ENCODE assay signal across 1 cellular context in the genomic region with DNA sequence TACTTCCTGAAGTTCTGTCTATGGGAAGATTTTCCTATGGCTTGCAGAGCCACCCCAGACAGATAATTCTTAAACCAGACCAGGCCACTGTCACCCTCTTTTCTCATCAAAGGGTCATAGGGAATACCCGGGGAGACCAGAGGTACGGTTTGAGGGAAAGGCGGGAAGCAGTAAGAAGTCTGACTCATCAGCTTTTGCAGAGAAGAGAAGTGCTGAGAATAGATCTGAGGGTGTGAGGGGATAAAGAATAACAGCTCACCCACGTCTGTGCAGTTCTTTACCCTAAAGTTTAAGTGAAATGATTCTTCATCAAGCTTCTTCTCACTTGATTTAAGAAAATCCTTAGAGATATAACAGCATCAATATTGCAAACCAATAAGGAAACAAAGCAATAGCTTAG.
A peak's percentile ranks its signal among the peaks of the same experiment; 100 is the strongest.
TF ChIP-seq lines count a peak whose summit lies in the region.

No MANE protein-coding gene starts in this region.

TF ChIP-seq in K562, 482 proteins besides CTCF, POLR2A, EP300 and RAD21 (continued from another document and continues in another):
- TF ChIP-seq, protein P1, sequence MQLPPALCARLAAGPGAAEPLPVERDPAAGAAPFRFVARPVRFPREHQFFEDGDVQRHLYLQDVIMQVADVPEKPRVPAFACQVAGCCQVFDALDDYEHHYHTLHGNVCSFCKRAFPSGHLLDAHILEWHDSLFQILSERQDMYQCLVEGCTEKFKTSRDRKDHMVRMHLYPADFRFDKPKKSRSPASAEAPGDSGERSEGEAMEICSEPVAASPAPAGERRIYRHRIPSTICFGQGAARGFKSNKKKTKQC (CRISPR knock-in tag; IDR thresholded peaks at IDR 0.05) = no peak
- TF ChIP-seq, protein P2, sequence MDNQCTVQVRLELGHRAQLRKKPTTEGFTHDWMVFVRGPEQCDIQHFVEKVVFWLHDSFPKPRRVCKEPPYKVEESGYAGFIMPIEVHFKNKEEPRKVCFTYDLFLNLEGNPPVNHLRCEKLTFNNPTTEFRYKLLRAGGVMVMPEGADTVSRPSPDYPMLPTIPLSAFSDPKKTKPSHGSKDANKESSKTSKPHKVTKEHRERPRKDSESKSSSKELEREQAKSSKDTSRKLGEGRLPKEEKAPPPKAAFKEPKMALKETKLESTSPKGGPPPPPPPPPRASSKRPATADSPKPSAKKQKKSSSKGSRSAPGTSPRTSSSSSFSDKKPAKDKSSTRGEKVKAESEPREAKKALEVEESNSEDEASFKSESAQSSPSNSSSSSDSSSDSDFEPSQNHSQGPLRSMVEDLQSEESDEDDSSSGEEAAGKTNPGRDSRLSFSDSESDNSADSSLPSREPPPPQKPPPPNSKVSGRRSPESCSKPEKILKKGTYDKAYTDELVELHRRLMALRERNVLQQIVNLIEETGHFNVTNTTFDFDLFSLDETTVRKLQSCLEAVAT (IDR thresholded peaks at IDR 0.05) = no peak
- no peak for TF ChIP-seq CAMTA2 (CRISPR knock-in tag; conservative IDR thresholded peaks at IDR 0.05)
- no peak for TF ChIP-seq POU5F1 (IDR thresholded peaks at IDR 0.05; ENCODE audit: borderline replicate concordance, low read depth, low read length, partially characterized antibody)
- TF ChIP-seq MAFK (IDR thresholded peaks at IDR 0.05; ENCODE audit: low read length) = peak; percentile 31; the same call in 1 of the 2 replicates
- TF ChIP-seq FOSL1 (tag; conservative IDR thresholded peaks at IDR 0.05) = 0 out of 2 replicates have a peak, but pooled peaks have one; percentile 15
- TF ChIP-seq ZSCAN29 (IDR thresholded peaks at IDR 0.05) = no peak
- TF ChIP-seq, protein P3, sequence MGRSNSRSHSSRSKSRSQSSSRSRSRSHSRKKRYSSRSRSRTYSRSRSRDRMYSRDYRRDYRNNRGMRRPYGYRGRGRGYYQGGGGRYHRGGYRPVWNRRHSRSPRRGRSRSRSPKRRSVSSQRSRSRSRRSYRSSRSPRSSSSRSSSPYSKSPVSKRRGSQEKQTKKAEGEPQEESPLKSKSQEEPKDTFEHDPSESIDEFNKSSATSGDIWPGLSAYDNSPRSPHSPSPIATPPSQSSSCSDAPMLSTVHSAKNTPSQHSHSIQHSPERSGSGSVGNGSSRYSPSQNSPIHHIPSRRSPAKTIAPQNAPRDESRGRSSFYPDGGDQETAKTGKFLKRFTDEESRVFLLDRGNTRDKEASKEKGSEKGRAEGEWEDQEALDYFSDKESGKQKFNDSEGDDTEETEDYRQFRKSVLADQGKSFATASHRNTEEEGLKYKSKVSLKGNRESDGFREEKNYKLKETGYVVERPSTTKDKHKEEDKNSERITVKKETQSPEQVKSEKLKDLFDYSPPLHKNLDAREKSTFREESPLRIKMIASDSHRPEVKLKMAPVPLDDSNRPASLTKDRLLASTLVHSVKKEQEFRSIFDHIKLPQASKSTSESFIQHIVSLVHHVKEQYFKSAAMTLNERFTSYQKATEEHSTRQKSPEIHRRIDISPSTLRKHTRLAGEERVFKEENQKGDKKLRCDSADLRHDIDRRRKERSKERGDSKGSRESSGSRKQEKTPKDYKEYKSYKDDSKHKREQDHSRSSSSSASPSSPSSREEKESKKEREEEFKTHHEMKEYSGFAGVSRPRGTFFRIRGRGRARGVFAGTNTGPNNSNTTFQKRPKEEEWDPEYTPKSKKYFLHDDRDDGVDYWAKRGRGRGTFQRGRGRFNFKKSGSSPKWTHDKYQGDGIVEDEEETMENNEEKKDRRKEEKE (IDR thresholded peaks at IDR 0.05; ENCODE audit: borderline replicate concordance in 1 of 2, control insufficient read depth in 1 of 2, low read depth in 2 of 2, low read length in 1 of 2) = no peak
- TF ChIP-seq, protein P4, sequence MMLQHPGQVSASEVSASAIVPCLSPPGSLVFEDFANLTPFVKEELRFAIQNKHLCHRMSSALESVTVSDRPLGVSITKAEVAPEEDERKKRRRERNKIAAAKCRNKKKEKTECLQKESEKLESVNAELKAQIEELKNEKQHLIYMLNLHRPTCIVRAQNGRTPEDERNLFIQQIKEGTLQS (IDR thresholded peaks at IDR 0.05) = peak; percentile 30; the same call in 1 of the 2 replicates
- TF ChIP-seq, protein P4 (CRISPR knock-in tag; conservative IDR thresholded peaks at IDR 0.05) = no peak
- TF ChIP-seq, protein P5, sequence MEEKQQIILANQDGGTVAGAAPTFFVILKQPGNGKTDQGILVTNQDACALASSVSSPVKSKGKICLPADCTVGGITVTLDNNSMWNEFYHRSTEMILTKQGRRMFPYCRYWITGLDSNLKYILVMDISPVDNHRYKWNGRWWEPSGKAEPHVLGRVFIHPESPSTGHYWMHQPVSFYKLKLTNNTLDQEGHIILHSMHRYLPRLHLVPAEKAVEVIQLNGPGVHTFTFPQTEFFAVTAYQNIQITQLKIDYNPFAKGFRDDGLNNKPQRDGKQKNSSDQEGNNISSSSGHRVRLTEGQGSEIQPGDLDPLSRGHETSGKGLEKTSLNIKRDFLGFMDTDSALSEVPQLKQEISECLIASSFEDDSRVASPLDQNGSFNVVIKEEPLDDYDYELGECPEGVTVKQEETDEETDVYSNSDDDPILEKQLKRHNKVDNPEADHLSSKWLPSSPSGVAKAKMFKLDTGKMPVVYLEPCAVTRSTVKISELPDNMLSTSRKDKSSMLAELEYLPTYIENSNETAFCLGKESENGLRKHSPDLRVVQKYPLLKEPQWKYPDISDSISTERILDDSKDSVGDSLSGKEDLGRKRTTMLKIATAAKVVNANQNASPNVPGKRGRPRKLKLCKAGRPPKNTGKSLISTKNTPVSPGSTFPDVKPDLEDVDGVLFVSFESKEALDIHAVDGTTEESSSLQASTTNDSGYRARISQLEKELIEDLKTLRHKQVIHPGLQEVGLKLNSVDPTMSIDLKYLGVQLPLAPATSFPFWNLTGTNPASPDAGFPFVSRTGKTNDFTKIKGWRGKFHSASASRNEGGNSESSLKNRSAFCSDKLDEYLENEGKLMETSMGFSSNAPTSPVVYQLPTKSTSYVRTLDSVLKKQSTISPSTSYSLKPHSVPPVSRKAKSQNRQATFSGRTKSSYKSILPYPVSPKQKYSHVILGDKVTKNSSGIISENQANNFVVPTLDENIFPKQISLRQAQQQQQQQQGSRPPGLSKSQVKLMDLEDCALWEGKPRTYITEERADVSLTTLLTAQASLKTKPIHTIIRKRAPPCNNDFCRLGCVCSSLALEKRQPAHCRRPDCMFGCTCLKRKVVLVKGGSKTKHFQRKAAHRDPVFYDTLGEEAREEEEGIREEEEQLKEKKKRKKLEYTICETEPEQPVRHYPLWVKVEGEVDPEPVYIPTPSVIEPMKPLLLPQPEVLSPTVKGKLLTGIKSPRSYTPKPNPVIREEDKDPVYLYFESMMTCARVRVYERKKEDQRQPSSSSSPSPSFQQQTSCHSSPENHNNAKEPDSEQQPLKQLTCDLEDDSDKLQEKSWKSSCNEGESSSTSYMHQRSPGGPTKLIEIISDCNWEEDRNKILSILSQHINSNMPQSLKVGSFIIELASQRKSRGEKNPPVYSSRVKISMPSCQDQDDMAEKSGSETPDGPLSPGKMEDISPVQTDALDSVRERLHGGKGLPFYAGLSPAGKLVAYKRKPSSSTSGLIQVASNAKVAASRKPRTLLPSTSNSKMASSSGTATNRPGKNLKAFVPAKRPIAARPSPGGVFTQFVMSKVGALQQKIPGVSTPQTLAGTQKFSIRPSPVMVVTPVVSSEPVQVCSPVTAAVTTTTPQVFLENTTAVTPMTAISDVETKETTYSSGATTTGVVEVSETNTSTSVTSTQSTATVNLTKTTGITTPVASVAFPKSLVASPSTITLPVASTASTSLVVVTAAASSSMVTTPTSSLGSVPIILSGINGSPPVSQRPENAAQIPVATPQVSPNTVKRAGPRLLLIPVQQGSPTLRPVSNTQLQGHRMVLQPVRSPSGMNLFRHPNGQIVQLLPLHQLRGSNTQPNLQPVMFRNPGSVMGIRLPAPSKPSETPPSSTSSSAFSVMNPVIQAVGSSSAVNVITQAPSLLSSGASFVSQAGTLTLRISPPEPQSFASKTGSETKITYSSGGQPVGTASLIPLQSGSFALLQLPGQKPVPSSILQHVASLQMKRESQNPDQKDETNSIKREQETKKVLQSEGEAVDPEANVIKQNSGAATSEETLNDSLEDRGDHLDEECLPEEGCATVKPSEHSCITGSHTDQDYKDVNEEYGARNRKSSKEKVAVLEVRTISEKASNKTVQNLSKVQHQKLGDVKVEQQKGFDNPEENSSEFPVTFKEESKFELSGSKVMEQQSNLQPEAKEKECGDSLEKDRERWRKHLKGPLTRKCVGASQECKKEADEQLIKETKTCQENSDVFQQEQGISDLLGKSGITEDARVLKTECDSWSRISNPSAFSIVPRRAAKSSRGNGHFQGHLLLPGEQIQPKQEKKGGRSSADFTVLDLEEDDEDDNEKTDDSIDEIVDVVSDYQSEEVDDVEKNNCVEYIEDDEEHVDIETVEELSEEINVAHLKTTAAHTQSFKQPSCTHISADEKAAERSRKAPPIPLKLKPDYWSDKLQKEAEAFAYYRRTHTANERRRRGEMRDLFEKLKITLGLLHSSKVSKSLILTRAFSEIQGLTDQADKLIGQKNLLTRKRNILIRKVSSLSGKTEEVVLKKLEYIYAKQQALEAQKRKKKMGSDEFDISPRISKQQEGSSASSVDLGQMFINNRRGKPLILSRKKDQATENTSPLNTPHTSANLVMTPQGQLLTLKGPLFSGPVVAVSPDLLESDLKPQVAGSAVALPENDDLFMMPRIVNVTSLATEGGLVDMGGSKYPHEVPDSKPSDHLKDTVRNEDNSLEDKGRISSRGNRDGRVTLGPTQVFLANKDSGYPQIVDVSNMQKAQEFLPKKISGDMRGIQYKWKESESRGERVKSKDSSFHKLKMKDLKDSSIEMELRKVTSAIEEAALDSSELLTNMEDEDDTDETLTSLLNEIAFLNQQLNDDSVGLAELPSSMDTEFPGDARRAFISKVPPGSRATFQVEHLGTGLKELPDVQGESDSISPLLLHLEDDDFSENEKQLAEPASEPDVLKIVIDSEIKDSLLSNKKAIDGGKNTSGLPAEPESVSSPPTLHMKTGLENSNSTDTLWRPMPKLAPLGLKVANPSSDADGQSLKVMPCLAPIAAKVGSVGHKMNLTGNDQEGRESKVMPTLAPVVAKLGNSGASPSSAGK (IDR thresholded peaks at IDR 0.05) = no peak
- TF ChIP-seq, protein P6, sequence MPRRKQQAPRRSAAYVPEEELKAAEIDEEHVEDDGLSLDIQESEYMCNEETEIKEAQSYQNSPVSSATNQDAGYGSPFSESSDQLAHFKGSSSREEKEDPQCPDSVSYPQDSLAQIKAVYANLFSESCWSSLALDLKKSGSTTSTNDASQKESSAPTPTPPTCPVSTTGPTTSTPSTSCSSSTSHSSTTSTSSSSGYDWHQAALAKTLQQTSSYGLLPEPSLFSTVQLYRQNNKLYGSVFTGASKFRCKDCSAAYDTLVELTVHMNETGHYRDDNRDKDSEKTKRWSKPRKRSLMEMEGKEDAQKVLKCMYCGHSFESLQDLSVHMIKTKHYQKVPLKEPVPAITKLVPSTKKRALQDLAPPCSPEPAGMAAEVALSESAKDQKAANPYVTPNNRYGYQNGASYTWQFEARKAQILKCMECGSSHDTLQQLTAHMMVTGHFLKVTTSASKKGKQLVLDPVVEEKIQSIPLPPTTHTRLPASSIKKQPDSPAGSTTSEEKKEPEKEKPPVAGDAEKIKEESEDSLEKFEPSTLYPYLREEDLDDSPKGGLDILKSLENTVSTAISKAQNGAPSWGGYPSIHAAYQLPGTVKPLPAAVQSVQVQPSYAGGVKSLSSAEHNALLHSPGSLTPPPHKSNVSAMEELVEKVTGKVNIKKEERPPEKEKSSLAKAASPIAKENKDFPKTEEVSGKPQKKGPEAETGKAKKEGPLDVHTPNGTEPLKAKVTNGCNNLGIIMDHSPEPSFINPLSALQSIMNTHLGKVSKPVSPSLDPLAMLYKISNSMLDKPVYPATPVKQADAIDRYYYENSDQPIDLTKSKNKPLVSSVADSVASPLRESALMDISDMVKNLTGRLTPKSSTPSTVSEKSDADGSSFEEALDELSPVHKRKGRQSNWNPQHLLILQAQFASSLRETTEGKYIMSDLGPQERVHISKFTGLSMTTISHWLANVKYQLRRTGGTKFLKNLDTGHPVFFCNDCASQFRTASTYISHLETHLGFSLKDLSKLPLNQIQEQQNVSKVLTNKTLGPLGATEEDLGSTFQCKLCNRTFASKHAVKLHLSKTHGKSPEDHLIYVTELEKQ (CRISPR knock-in tag; IDR thresholded peaks at IDR 0.05) = no peak
- TF ChIP-seq ERF (CRISPR knock-in tag; IDR thresholded peaks at IDR 0.05) = no peak
- no peak for TF ChIP-seq EGR1 (conservative IDR thresholded peaks at IDR 0.05)
- TF ChIP-seq, protein P7, sequence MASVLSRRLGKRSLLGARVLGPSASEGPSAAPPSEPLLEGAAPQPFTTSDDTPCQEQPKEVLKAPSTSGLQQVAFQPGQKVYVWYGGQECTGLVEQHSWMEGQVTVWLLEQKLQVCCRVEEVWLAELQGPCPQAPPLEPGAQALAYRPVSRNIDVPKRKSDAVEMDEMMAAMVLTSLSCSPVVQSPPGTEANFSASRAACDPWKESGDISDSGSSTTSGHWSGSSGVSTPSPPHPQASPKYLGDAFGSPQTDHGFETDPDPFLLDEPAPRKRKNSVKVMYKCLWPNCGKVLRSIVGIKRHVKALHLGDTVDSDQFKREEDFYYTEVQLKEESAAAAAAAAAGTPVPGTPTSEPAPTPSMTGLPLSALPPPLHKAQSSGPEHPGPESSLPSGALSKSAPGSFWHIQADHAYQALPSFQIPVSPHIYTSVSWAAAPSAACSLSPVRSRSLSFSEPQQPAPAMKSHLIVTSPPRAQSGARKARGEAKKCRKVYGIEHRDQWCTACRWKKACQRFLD (CRISPR knock-in tag; IDR thresholded peaks at IDR 0.05) = no peak
- TF ChIP-seq GATAD2B (IDR thresholded peaks at IDR 0.05; ENCODE audit: borderline replicate concordance) = no peak
- peak; percentile 52 for TF ChIP-seq C11orf30 (IDR thresholded peaks at IDR 0.05; ENCODE audit: low read depth)
- TF ChIP-seq, protein P8, sequence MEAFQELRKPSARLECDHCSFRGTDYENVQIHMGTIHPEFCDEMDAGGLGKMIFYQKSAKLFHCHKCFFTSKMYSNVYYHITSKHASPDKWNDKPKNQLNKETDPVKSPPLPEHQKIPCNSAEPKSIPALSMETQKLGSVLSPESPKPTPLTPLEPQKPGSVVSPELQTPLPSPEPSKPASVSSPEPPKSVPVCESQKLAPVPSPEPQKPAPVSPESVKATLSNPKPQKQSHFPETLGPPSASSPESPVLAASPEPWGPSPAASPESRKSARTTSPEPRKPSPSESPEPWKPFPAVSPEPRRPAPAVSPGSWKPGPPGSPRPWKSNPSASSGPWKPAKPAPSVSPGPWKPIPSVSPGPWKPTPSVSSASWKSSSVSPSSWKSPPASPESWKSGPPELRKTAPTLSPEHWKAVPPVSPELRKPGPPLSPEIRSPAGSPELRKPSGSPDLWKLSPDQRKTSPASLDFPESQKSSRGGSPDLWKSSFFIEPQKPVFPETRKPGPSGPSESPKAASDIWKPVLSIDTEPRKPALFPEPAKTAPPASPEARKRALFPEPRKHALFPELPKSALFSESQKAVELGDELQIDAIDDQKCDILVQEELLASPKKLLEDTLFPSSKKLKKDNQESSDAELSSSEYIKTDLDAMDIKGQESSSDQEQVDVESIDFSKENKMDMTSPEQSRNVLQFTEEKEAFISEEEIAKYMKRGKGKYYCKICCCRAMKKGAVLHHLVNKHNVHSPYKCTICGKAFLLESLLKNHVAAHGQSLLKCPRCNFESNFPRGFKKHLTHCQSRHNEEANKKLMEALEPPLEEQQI (IDR thresholded peaks at IDR 0.05) = no peak
- TF ChIP-seq ZNF644 (tag; IDR thresholded peaks at IDR 0.05; ENCODE audit: low read depth) = no peak
